ENCODE assay signal across 16 cellular contexts in genomic region chr6:139967497-139967896, GRCh38.
"Had no signal": no experiment of that assay in that cellular context is flagged by ENCODE, and none has a peak within 500 bp of the region (broad histone marks: within the 10 kb centered on the region; RNA-seq: fewer than 3 reads in every experiment).

No MANE protein-coding gene starts in this region.

- H3K27me3 Mint-ChIP-seq: stimulated activated memory B cell treated with anti-CD40 and anti-IgM and Interleukin-4, amounts not matched to agents 10 μg/mL and 1 μg/mL and 100 μg/mL, for 72 hours had no signal

- H3K9me3 ChIP-seq: body of pancreas, pancreas, upper lobe of right lung had no signal

- H3K4me3 Mint-ChIP-seq: activated naive CD8-positive, alpha-beta T cell; naive thymus-derived CD4-positive, alpha-beta T cell; stimulated activated memory B cell treated with anti-CD40 and anti-IgM and Interleukin-4, amounts not matched to agents 10 μg/mL and 1 μg/mL and 100 μg/mL, for 72 hours; T-helper 2 cell treated with Interferon-gamma antibody and Interleukin-4, amounts not matched to agents 5 μg/mL and 100 μg/mL, for 36 hours had no signal

- H3K27ac ChIP-seq: body of pancreas, left ventricle myocardium inferior, pancreas, upper lobe of right lung had no signal

- H3K9me3 Mint-ChIP-seq: naive thymus-derived CD4-positive, alpha-beta T cell; T-helper 2 cell treated with Interferon-gamma antibody and Interleukin-4, amounts not matched to agents 5 μg/mL and 100 μg/mL, for 36 hours had no signal

- ATAC-seq: body of pancreas; esophagus mucosa; naive thymus-derived CD4-positive, alpha-beta T cell; pancreas; sciatic nerve; stimulated activated memory B cell treated with anti-CD40 and anti-IgM and Interleukin-4, amounts not matched to agents 10 μg/mL and 1 μg/mL and 100 μg/mL, for 72 hours; upper lobe of right lung had no signal

- H3K36me3 Mint-ChIP-seq: activated naive CD8-positive, alpha-beta T cell; naive thymus-derived CD4-positive, alpha-beta T cell; stimulated activated memory B cell treated with anti-CD40 and anti-IgM and Interleukin-4, amounts not matched to agents 10 μg/mL and 1 μg/mL and 100 μg/mL, for 72 hours had no signal

- H3K36me3 ChIP-seq: left ventricle myocardium inferior, pancreas, upper lobe of right lung had no signal

- DNase-seq: activated CD4-positive, alpha-beta T cell treated with anti-CD3 and anti-CD28 coated beads, Interleukin-2, amount 50 U/mL, for 4 hours; body of pancreas; caudate nucleus; hippocampal formation; kidney; left ventricle myocardium inferior; mesenchymal stem cell; naive thymus-derived CD4-positive, alpha-beta T cell; pancreas; stimulated activated CD4-positive, alpha-beta T cell treated with anti-CD3 and anti-CD28 coated beads, Interleukin-4, amount 100 ng/mL, for 4 hours; upper lobe of right lung had no signal

- H3K27me3 ChIP-seq: body of pancreas, pancreas, upper lobe of right lung had no signal

- H3K4me3 ChIP-seq: body of pancreas, left ventricle myocardium inferior, pancreas, upper lobe of right lung had no signal

- H3K27ac Mint-ChIP-seq: activated naive CD8-positive, alpha-beta T cell; naive thymus-derived CD4-positive, alpha-beta T cell; stimulated activated memory B cell treated with anti-CD40 and anti-IgM and Interleukin-4, amounts not matched to agents 10 μg/mL and 1 μg/mL and 100 μg/mL, for 72 hours; T-helper 2 cell treated with Interferon-gamma antibody and Interleukin-4, amounts not matched to agents 5 μg/mL and 100 μg/mL, for 36 hours had no signal
